Comparison of ENCODE assay signal across 29 cellular contexts in the genomic region with DNA sequence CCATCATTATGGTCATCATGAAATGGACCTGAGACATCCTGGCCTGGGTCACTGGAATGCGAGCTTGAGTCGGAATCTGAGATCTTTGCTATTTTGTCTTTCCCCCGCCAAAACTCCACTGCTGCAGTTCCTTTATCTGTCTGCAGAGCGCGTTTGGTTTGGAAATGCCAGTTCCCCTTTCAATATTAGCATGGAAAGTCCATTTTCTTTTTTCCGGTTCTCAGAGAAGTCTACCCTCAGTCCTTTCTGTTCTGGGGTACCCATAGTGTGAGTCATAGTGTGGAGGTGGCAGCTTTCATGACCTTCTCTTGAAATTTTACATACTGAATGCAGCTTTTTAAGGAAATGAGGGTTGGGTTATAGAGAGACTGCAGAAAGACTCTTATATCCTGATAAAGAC. TPM values are rescaled to one million over a fixed set of nuclear protein-coding genes. Genes with fewer than 3 reads are reported as not detected.
DNase-seq lines count a peak whose midpoint lies in the region; ATAC-seq and TF ChIP-seq lines count a peak whose summit lies in the region.
"Had no signal": no experiment of that assay in that cellular context is flagged by ENCODE, and none has a peak within 500 bp of the region (broad histone marks: within the 10 kb centered on the region; RNA-seq: fewer than 3 reads in every experiment).

No MANE protein-coding gene starts in this region.

- H3K4me1 ChIP-seq in OCI-LY1 (ENCODE audit: insufficient read depth, low read length, severe bottlenecking), result no peaks in the 10 kb centered on the region
- H3K4me1 ChIP-seq: A549, prostate gland, uterus had no signal

- H3K4me3 Mint-ChIP-seq in activated naive CD8-positive, alpha-beta T cell treated with anti-CD3 and anti-CD28 coated beads, Interleukin-2, amount 50 U/mL, for 24 hours, result no peak overlapping the region
- H3K4me3 Mint-ChIP-seq in activated naive CD8-positive, alpha-beta T cell treated with anti-CD3 and anti-CD28 coated beads for 36 hours, result no peak overlapping the region
- H3K4me3 Mint-ChIP-seq in stimulated activated naive B cell treated with anti-CD40 and anti-IgM and Interleukin-4, amounts not matched to agents 10 μg/mL and 1 μg/mL and 100 μg/mL, for 72 hours, result no peak overlapping the region
- no peak overlapping the region for H3K4me3 Mint-ChIP-seq in natural killer cell treated with Interleukin-12 subunit alpha and Interleukin-12 subunit beta and Interleukin-15 and Interleukin-18, amount 100 ng/mL, for 72 hours
- H3K4me3 Mint-ChIP-seq: activated CD4-positive, alpha-beta memory T cell treated with anti-CD3 and anti-CD28 coated beads for 36 hours; CD4-positive, CD25-positive, alpha-beta regulatory T cell; mesothelial cell of epicardium; neural crest cell; T-helper 1 cell treated with Interleukin-12 subunit alpha and Interleukin-12 subunit beta and Interleukin-4 antibody, amounts not matched to agents 30 μg/mL and 1 μg/mL, for 36 hours had no signal

- peaks cover 32% of the 10 kb centered on the region for H3K27me3 Mint-ChIP-seq in activated naive CD8-positive, alpha-beta T cell treated with anti-CD3 and anti-CD28 coated beads, Interleukin-2, amount 50 U/mL, for 24 hours
- H3K27me3 Mint-ChIP-seq in activated naive CD8-positive, alpha-beta T cell treated with anti-CD3 and anti-CD28 coated beads for 36 hours, result peaks cover 40% of the 10 kb centered on the region
- peaks cover 16 to 48% of the 10 kb centered on the region in 2 donors for H3K27me3 Mint-ChIP-seq in stimulated activated naive B cell treated with anti-CD40 and anti-IgM and Interleukin-4, amounts not matched to agents 10 μg/mL and 1 μg/mL and 100 μg/mL, for 72 hours
- peaks cover 27 to 29% of the 10 kb centered on the region in 2 donors for H3K27me3 Mint-ChIP-seq in natural killer cell treated with Interleukin-12 subunit alpha and Interleukin-12 subunit beta and Interleukin-15 and Interleukin-18, amount 100 ng/mL, for 72 hours

- H3K9me2 ChIP-seq in OCI-LY1 (ENCODE audit: low read depth, low read length), result no peaks in the 10 kb centered on the region

- no peak overlapping the region for H3K4me3 ChIP-seq in OCI-LY1 (ENCODE audit: low read depth, low read length, poor library complexity, severe bottlenecking)
- H3K4me3 ChIP-seq: A549, esophagus squamous epithelium, prostate gland, skin epidermis, uterus had no signal

- no peak overlapping the region for H3K27ac ChIP-seq in OCI-LY1 (ENCODE audit: low read depth, low read length, poor library complexity, severe bottlenecking)
- H3K27ac ChIP-seq: A549, esophagus squamous epithelium, prostate gland, skin epidermis, uterus, WERI-Rb-1 had no signal

- no peak overlapping the region for H3K4me2 ChIP-seq in OCI-LY1 (ENCODE audit: low read length)
- H3K4me2 ChIP-seq: A549 had no signal

- peak; percentile 30; the same call in 1 of the 2 replicates for TF ChIP-seq CTCF in OCI-LY1 (IDR thresholded peaks at IDR 0.05; ENCODE audit: low read length)

- H3K9ac ChIP-seq in OCI-LY1 (ENCODE audit: low read length), result no peak overlapping the region

- no peaks in the 10 kb centered on the region for H3K9me3 ChIP-seq in OCI-LY1 (ENCODE audit: low read length)
- H3K9me3 ChIP-seq: A549, esophagus squamous epithelium, prostate gland, uterus had no signal

- peak; percentile 52 for ATAC-seq in activated naive CD8-positive, alpha-beta T cell treated with anti-CD3 and anti-CD28 coated beads, Interleukin-2, amount 50 U/mL, for 24 hours
- ATAC-seq in GM21529 (IDR thresholded peaks at IDR 0.05; ENCODE audit: unreplicated experiment), result peak; percentile 56
- peak; percentile 78 to 85 for ATAC-seq in stimulated activated naive B cell treated with anti-CD40 and anti-IgM and Interleukin-4, amounts not matched to agents 10 μg/mL and 1 μg/mL and 100 μg/mL, for 72 hours (replicated peaks)
- no peak for ATAC-seq in natural killer cell treated with Interleukin-12 subunit alpha and Interleukin-12 subunit beta and Interleukin-15 and Interleukin-18, amount 100 ng/mL, for 72 hours
- no peak for ATAC-seq in HG03135 (IDR thresholded peaks at IDR 0.05; ENCODE audit: unreplicated experiment)
- ATAC-seq: left lobe of liver had no signal

- no peak overlapping the region for H2AFZ ChIP-seq in OCI-LY1 (ENCODE audit: low read length)

- H3K36me3 Mint-ChIP-seq in activated naive CD8-positive, alpha-beta T cell treated with anti-CD3 and anti-CD28 coated beads, Interleukin-2, amount 50 U/mL, for 24 hours (ENCODE audit: low read depth), result no peaks in the 10 kb centered on the region
- H3K36me3 Mint-ChIP-seq in activated naive CD8-positive, alpha-beta T cell treated with anti-CD3 and anti-CD28 coated beads for 36 hours, result no peaks in the 10 kb centered on the region
- H3K36me3 Mint-ChIP-seq in stimulated activated naive B cell treated with anti-CD40 and anti-IgM and Interleukin-4, amounts not matched to agents 10 μg/mL and 1 μg/mL and 100 μg/mL, for 72 hours, result peaks cover 0 to 3% of the 10 kb centered on the region in 2 donors
- H3K36me3 Mint-ChIP-seq in natural killer cell treated with Interleukin-12 subunit alpha and Interleukin-12 subunit beta and Interleukin-15 and Interleukin-18, amount 100 ng/mL, for 72 hours, result no peaks in the 10 kb centered on the region
- H3K36me3 Mint-ChIP-seq: activated CD4-positive, alpha-beta memory T cell treated with anti-CD3 and anti-CD28 coated beads for 36 hours; CD4-positive, CD25-positive, alpha-beta regulatory T cell; mesothelial cell of epicardium had no signal

- H3K9me3 Mint-ChIP-seq in activated naive CD8-positive, alpha-beta T cell treated with anti-CD3 and anti-CD28 coated beads, Interleukin-2, amount 50 U/mL, for 24 hours, result no peaks in the 10 kb centered on the region
- no peaks in the 10 kb centered on the region for H3K9me3 Mint-ChIP-seq in activated naive CD8-positive, alpha-beta T cell treated with anti-CD3 and anti-CD28 coated beads for 36 hours
- H3K9me3 Mint-ChIP-seq in stimulated activated naive B cell treated with anti-CD40 and anti-IgM and Interleukin-4, amounts not matched to agents 10 μg/mL and 1 μg/mL and 100 μg/mL, for 72 hours, result peaks cover 3 to 5% of the 10 kb centered on the region in 2 donors
- no peaks in the 10 kb centered on the region for H3K9me3 Mint-ChIP-seq in natural killer cell treated with Interleukin-12 subunit alpha and Interleukin-12 subunit beta and Interleukin-15 and Interleukin-18, amount 100 ng/mL, for 72 hours
- H3K9me3 Mint-ChIP-seq: activated CD4-positive, alpha-beta memory T cell treated with anti-CD3 and anti-CD28 coated beads for 36 hours; mesothelial cell of epicardium; neural crest cell; T-helper 1 cell treated with Interleukin-12 subunit alpha and Interleukin-12 subunit beta and Interleukin-4 antibody, amounts not matched to agents 30 μg/mL and 1 μg/mL, for 36 hours had no signal

- DNase-seq in activated naive CD8-positive, alpha-beta T cell treated with anti-CD3 and anti-CD28 coated beads, Interleukin-2, amount 50 U/mL, for 24 hours, result no peak
- DNase-seq in activated naive CD8-positive, alpha-beta T cell treated with anti-CD3 and anti-CD28 coated beads for 36 hours, result no peak
- DNase-seq in stimulated activated naive B cell treated with anti-CD40 and anti-IgM and Interleukin-4, amounts not matched to agents 10 μg/mL and 1 μg/mL and 100 μg/mL, for 72 hours, result no peak
- no peak for DNase-seq in NCI-H226
- DNase-seq in natural killer cell treated with Interleukin-12 subunit alpha and Interleukin-12 subunit beta and Interleukin-15 and Interleukin-18, amount 100 ng/mL, for 72 hours (ENCODE audit: low spot score), result no peak
- DNase-seq: activated CD4-positive, alpha-beta memory T cell treated with anti-CD3 and anti-CD28 coated beads for 36 hours; activated naive CD4-positive, alpha-beta T cell treated with anti-CD3 and anti-CD28 coated beads, Interleukin-2, amount 50 U/mL, for 16 hours; activated T-cell treated with anti-CD3 and anti-CD28 coated beads, Interleukin-2, amount 50 U/mL, for 48 hours; CD4-positive, CD25-positive, alpha-beta regulatory T cell; effector CD4-positive, alpha-beta T cell; esophagus squamous epithelium; GDM1; NCI-H1092; NCI-H2081; NCI-H510A; SHP77; stimulated activated CD4-positive, alpha-beta T cell treated with anti-CD3 and anti-CD28 coated beads, Interleukin-4, amount 100 ng/mL, for 1 hour; uterus; WERI-Rb-1 had no signal

- peaks cover 6% of the 10 kb centered on the region for H3K4me1 Mint-ChIP-seq in activated naive CD8-positive, alpha-beta T cell treated with anti-CD3 and anti-CD28 coated beads, Interleukin-2, amount 50 U/mL, for 24 hours
- H3K4me1 Mint-ChIP-seq in activated naive CD8-positive, alpha-beta T cell treated with anti-CD3 and anti-CD28 coated beads for 36 hours, result peaks cover 2% of the 10 kb centered on the region
- peaks cover 8 to 15% of the 10 kb centered on the region in 2 donors for H3K4me1 Mint-ChIP-seq in stimulated activated naive B cell treated with anti-CD40 and anti-IgM and Interleukin-4, amounts not matched to agents 10 μg/mL and 1 μg/mL and 100 μg/mL, for 72 hours
- H3K4me1 Mint-ChIP-seq in natural killer cell treated with Interleukin-12 subunit alpha and Interleukin-12 subunit beta and Interleukin-15 and Interleukin-18, amount 100 ng/mL, for 72 hours (ENCODE audit: low read depth in 2 of 2), result no peaks in the 10 kb centered on the region
- H3K4me1 Mint-ChIP-seq: CD4-positive, CD25-positive, alpha-beta regulatory T cell; mesothelial cell of epicardium had no signal

- H3K79me2 ChIP-seq in OCI-LY1 (ENCODE audit: insufficient read depth, low read length), result no peaks in the 10 kb centered on the region

- no peaks in the 10 kb centered on the region for H3K27me3 ChIP-seq in OCI-LY1 (ENCODE audit: insufficient read depth, low read length)
- H3K27me3 ChIP-seq: uterus had no signal

- no peaks in the 10 kb centered on the region for H3K36me3 ChIP-seq in OCI-LY1 (ENCODE audit: insufficient read depth, low read length)
- H3K36me3 ChIP-seq: esophagus squamous epithelium, prostate gland, uterus, WERI-Rb-1 had no signal

- H3K27ac Mint-ChIP-seq in activated naive CD8-positive, alpha-beta T cell treated with anti-CD3 and anti-CD28 coated beads, Interleukin-2, amount 50 U/mL, for 24 hours, result no peak overlapping the region
- no peak overlapping the region for H3K27ac Mint-ChIP-seq in activated naive CD8-positive, alpha-beta T cell treated with anti-CD3 and anti-CD28 coated beads for 36 hours
- H3K27ac Mint-ChIP-seq in stimulated activated naive B cell treated with anti-CD40 and anti-IgM and Interleukin-4, amounts not matched to agents 10 μg/mL and 1 μg/mL and 100 μg/mL, for 72 hours, result no peak overlapping the region
- no peak overlapping the region for H3K27ac Mint-ChIP-seq in natural killer cell treated with Interleukin-12 subunit alpha and Interleukin-12 subunit beta and Interleukin-15 and Interleukin-18, amount 100 ng/mL, for 72 hours
- H3K27ac Mint-ChIP-seq: activated CD4-positive, alpha-beta memory T cell treated with anti-CD3 and anti-CD28 coated beads for 36 hours; CD4-positive, CD25-positive, alpha-beta regulatory T cell; mesothelial cell of epicardium; T-helper 1 cell treated with Interleukin-12 subunit alpha and Interleukin-12 subunit beta and Interleukin-4 antibody, amounts not matched to agents 30 μg/mL and 1 μg/mL, for 36 hours had no signal

- H4K20me1 ChIP-seq in OCI-LY1 (ENCODE audit: insufficient read depth, low read length), result no peaks in the 10 kb centered on the region

- H3F3A ChIP-seq in OCI-LY1 (ENCODE audit: insufficient read depth, low read length), result no peaks in the 10 kb centered on the region

RNA-seq across cellular contexts. Expression of a gene that starts 14.6 kb away (rescaled TPM):
- under 1 TPM in 1 of 2 experiments, not detected in 1; 0.04 TPM for total RNA-seq in activated naive CD8-positive, alpha-beta T cell treated with anti-CD3 and anti-CD28 coated beads for 36 hours
- under 1 TPM in 1 of 2 donors, not detected in 1; 0.08 TPM for total RNA-seq in natural killer cell treated with Interleukin-12 subunit alpha and Interleukin-12 subunit beta and Interleukin-15 and Interleukin-18, amount 100 ng/mL, for 72 hours
- total RNA-seq: activated CD4-positive, alpha-beta memory T cell treated with anti-CD3 and anti-CD28 coated beads for 36 hours; CD4-positive, CD25-positive, alpha-beta regulatory T cell had no signal

Comparison
In these comparisons a context has a peak if more than half of its experiments do, and no peak if none do; other contexts are left out.
1. ATAC-seq: peak in activated naive CD8-positive, alpha-beta T cell treated with anti-CD3 and anti-CD28 coated beads, Interleukin-2, amount 50 U/mL, for 24 hours (single experiment), GM21529 (single experiment) and stimulated activated naive B cell treated with anti-CD40 and anti-IgM and Interleukin-4, amounts not matched to agents 10 μg/mL and 1 μg/mL and 100 μg/mL, for 72 hours (2 of 2); none in natural killer cell treated with Interleukin-12 subunit alpha and Interleukin-12 subunit beta and Interleukin-15 and Interleukin-18, amount 100 ng/mL, for 72 hours (0 of 2) and HG03135 (single experiment).